7 cellular contexts compared by ENCODE assay signal in the genomic region with DNA sequence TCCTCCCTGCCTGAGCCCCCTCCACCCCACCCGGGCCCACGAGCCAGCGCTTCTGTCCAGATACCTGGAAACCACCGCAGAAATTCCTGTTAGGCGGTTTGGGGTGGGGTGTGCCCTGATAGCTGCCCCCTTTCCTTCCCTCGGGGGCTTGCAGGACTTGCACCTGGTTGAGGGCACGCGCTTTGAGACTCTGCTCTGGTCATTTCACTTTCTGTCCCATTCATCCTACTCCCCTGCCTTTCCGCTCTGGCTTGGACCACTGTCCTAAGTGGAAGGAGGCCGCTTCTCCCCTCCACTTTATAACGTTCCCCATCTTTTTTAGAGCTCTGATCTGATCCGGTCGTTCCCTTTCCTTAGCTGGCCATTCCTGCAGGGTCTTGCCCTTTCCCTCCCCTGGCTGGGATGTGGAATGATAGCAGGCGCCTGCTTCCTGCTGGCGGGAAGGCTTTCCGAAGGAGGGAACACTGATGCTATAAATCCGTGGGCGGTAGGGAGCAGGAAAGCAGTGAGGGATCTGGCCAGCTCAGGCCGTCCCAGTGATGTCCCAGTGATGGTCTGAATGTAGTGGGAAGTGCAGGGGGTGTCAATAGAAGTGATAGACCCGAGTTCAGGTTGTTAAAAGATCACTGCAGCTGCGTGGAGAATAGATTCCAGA. TPM values are rescaled to one million over a fixed set of nuclear protein-coding genes. Genes with fewer than 3 reads are reported as not detected.
DNase-seq lines count a peak whose midpoint lies in the region; ATAC-seq, FAIRE-seq and TF ChIP-seq lines count a peak whose summit lies in the region.

No MANE protein-coding gene starts in this region.

- H3K4me2 ChIP-seq in GM23248 (ENCODE audit: unreplicated experiment): peak overlapping the region; percentile 54

- 0 out of 2 replicates have a peak, but pooled peaks cover 4% of the 10 kb centered on the region for H3K4me1 ChIP-seq in GM23248 (ENCODE audit: insufficient read depth)
- peaks cover 0 to 61% (median 18%) of the 10 kb centered on the region in 3 donors for H3K4me1 ChIP-seq in gastroesophageal sphincter
- peaks cover 2 to 10% of the 10 kb centered on the region in 2 donors for H3K4me1 ChIP-seq in small intestine (ENCODE audit: control insufficient read depth in 2 of 2, insufficient read depth in 1 of 2, low read depth in 1 of 2, low read length in 1 of 2)

- no peak overlapping the region for H3K27ac ChIP-seq in GM23248
- peak overlapping the region in 3 of 4 donors; percentile 24 to 85 (median 82) for H3K27ac ChIP-seq in gastroesophageal sphincter
- no peak overlapping the region for H3K27ac ChIP-seq in small intestine (ENCODE audit: low read depth in 1 of 2, low read length in 1 of 2)

- peaks cover 28% of the 10 kb centered on the region for H3K79me2 ChIP-seq in GM23248 (ENCODE audit: insufficient read depth)

- DNase-seq in GM23248 (peak; percentile 70), small intestine (no peak), Ammon's horn (ENCODE audit: low spot score) (no peak), GM10248 (ENCODE audit: extremely low spot score) (no peak)

- no peak for FAIRE-seq in small intestine (lab: Jason Lieb, UNC)

- H2AFZ ChIP-seq in GM23248: peak overlapping the region; percentile 30

- peak overlapping the region; percentile 19; the same call in 1 of the 2 replicates for H3K9ac ChIP-seq in GM23248

- POLR2A ChIA-PET in GM10248 (lab: Yijun Ruan, JAX): interaction anchor here (0.6 kb wide), 2 partner anchors 21 to 93 kb away, joined by 3 read pairs; no protein-coding TSS in a partner anchor

- CTCF ChIA-PET in GM10248 (lab: Yijun Ruan, JAX): interaction anchor here (0.8 to 1.0 kb wide), 3 partner anchors 12 to 406 kb away, joined by 3 read pairs; no protein-coding TSS in a partner anchor

- H4K20me1 ChIP-seq in GM23248 (ENCODE audit: insufficient read depth): no peaks in the 10 kb centered on the region

- H3K27me3 ChIP-seq in GM23248 (replicated peaks; ENCODE audit: insufficient read depth) (no peaks in the 10 kb centered on the region), gastroesophageal sphincter (no peaks in the 10 kb centered on the region), small intestine (ENCODE audit: control insufficient read depth in 2 of 2, insufficient read depth in 2 of 2, low read length in 2 of 2) (no peaks in the 10 kb centered on the region)

- 0 out of 2 replicates have a peak, but pooled peaks cover 4% of the 10 kb centered on the region for H3F3A ChIP-seq in GM23248 (ENCODE audit: insufficient read depth)

- ATAC-seq in SK-N-SH treated with all-trans-retinoic acid at 6 μM for 48 hours (peak; percentile 65), gastroesophageal sphincter (no peak), GM18505 (IDR thresholded peaks at IDR 0.05; ENCODE audit: unreplicated experiment) (no peak)

- no peak for TF ChIP-seq EP300 in gastroesophageal sphincter (IDR thresholded peaks at IDR 0.05)

- H3K4me3 ChIP-seq in GM23248 (peak overlapping the region; percentile 70), gastroesophageal sphincter (peak overlapping the region; percentile 64 to 95), small intestine (ENCODE audit: low read depth in 1 of 2, low read length in 2 of 2) (peak overlapping the region; percentile 94)

- WGBS in GM23248 (ENCODE audit: low coverage in 1 of 2, low lambda C conversion rate in 2 of 2, missing lambda C conversion rate in 2 of 2), 2 experiments: 18% methylated on average over 21 of the region's 21 CpGs
- 9 to 27% methylated on average over 6 to 12 of the region's 21 CpGs for WGBS in gastroesophageal sphincter (ENCODE audit: low coverage in 1 of 2), 2 donors
- WGBS in small intestine, 3 donors: 24 to 33% (median 30%) methylated on average over 20 to 21 of the region's 21 CpGs

- H3K36me3 ChIP-seq in GM23248 (ENCODE audit: low read depth) (no peaks in the 10 kb centered on the region; the same call in 1 of the 2 replicates), gastroesophageal sphincter (peaks cover 0 to 42% of the 10 kb centered on the region in 2 donors), small intestine (ENCODE audit: control insufficient read depth in 2 of 2, insufficient read depth in 2 of 2, low read length in 2 of 2) (no peaks in the 10 kb centered on the region)

- in situ Hi-C loops in GM23248 (cut with MboI): no loop called here

- no peak for TF ChIP-seq CTCF in gastroesophageal sphincter (IDR thresholded peaks at IDR 0.05)
- TF ChIP-seq CTCF in GM10248 (IDR thresholded peaks at IDR 0.05; ENCODE audit: control extremely low read depth, extremely low read depth, low read depth, missing control alignments): no peak

- no peaks in the 10 kb centered on the region for H3K9me2 ChIP-seq in GM23248 (ENCODE audit: insufficient read depth)

- H3K9me3 ChIP-seq in GM23248 (ENCODE audit: low read depth) (no peaks in the 10 kb centered on the region), gastroesophageal sphincter (no peaks in the 10 kb centered on the region), small intestine (ENCODE audit: control insufficient read depth, low read depth) (no peaks in the 10 kb centered on the region)

- TF ChIP-seq POLR2A in gastroesophageal sphincter (IDR thresholded peaks at IDR 0.05) (no peak), GM18505 (IDR thresholded peaks at IDR 0.05; ENCODE audit: borderline replicate concordance, extremely low read depth, insufficient read depth, insufficient read length) (no peak)

TF ChIP-seq in SK-N-SH treated with all-trans-retinoic acid at 6 μM for 48 hours, 23 proteins besides CTCF, POLR2A, EP300 and RAD21 (continues in another document):
- TF ChIP-seq TOX (CRISPR knock-in tag; IDR thresholded peaks at IDR 0.05; ENCODE audit: borderline replicate concordance) (no peak), ZFP3 (CRISPR knock-in tag; IDR thresholded peaks at IDR 0.05) (no peak), ZNF565 (CRISPR knock-in tag; conservative IDR thresholded peaks at IDR 0.05; ENCODE audit: low read depth) (no peak), CSDC2 (CRISPR knock-in tag; IDR thresholded peaks at IDR 0.05) (no peak), PPARA (CRISPR knock-in tag; IDR thresholded peaks at IDR 0.05; ENCODE audit: borderline replicate concordance) (no peak), ZNF8 (CRISPR knock-in tag; IDR thresholded peaks at IDR 0.05) (no peak), RARB (CRISPR knock-in tag; IDR thresholded peaks at IDR 0.05) (no peak), ESRRG (CRISPR knock-in tag; IDR thresholded peaks at IDR 0.05) (no peak)
- TF ChIP-seq, protein P1, sequence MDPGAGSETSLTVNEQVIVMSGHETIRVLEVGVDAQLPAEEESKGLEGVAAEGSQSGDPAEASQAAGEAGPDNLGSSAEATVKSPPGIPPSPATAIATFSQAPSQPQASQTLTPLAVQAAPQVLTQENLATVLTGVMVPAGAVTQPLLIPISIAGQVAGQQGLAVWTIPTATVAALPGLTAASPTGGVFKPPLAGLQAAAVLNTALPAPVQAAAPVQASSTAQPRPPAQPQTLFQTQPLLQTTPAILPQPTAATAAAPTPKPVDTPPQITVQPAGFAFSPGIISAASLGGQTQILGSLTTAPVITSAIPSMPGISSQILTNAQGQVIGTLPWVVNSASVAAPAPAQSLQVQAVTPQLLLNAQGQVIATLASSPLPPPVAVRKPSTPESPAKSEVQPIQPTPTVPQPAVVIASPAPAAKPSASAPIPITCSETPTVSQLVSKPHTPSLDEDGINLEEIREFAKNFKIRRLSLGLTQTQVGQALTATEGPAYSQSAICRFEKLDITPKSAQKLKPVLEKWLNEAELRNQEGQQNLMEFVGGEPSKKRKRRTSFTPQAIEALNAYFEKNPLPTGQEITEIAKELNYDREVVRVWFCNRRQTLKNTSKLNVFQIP (CRISPR knock-in tag; IDR thresholded peaks at IDR 0.05; ENCODE audit: borderline replicate concordance, low read depth): no peak
- TF ChIP-seq, protein P2, sequence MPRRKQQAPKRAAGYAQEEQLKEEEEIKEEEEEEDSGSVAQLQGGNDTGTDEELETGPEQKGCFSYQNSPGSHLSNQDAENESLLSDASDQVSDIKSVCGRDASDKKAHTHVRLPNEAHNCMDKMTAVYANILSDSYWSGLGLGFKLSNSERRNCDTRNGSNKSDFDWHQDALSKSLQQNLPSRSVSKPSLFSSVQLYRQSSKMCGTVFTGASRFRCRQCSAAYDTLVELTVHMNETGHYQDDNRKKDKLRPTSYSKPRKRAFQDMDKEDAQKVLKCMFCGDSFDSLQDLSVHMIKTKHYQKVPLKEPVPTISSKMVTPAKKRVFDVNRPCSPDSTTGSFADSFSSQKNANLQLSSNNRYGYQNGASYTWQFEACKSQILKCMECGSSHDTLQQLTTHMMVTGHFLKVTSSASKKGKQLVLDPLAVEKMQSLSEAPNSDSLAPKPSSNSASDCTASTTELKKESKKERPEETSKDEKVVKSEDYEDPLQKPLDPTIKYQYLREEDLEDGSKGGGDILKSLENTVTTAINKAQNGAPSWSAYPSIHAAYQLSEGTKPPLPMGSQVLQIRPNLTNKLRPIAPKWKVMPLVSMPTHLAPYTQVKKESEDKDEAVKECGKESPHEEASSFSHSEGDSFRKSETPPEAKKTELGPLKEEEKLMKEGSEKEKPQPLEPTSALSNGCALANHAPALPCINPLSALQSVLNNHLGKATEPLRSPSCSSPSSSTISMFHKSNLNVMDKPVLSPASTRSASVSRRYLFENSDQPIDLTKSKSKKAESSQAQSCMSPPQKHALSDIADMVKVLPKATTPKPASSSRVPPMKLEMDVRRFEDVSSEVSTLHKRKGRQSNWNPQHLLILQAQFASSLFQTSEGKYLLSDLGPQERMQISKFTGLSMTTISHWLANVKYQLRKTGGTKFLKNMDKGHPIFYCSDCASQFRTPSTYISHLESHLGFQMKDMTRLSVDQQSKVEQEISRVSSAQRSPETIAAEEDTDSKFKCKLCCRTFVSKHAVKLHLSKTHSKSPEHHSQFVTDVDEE (CRISPR knock-in tag; IDR thresholded peaks at IDR 0.05): no peak

RNA-seq across cellular contexts. Expression of a gene that starts 0.9 kb away (rescaled TPM):
- 8.6 and 10.2 TPM in 2 replicates for total RNA-seq in GM23248 (2014; rRNA removed; shearing (Covaris generic))
- 12.9 and 13.0 TPM in 2 replicates for polyA plus RNA-seq in GM23248 (2016; fragmentation: Nextera tagmentation; extraction: Ambion mirVana)
- total RNA-seq in gastroesophageal sphincter: 10 to 100 TPM; 11.6 to 39.1 (median 24.8) TPM
- polyA plus RNA-seq in small intestine: 10 to 100 TPM in 1 of 3 donors, 1 to 10 TPM in 2; 9.5 to 27.6 (median 9.6) TPM

RNA-seq across cellular contexts. Expression of a gene that starts 1.4 kb away (rescaled TPM):
- total RNA-seq in GM23248 (2014; rRNA removed; shearing (Covaris generic)): 33.6 and 35.7 TPM in 2 replicates
- polyA plus RNA-seq in GM23248 (2016; fragmentation: Nextera tagmentation; extraction: Ambion mirVana) (5.5 and 5.7 TPM in 2 replicates), small intestine (10 to 100 TPM in 2 of 3 donors, 1 to 10 TPM in 1; 6.8 to 19.3 (median 11.6) TPM)
- 10 to 100 TPM; 17.4 to 36.4 (median 21.7) TPM for total RNA-seq in gastroesophageal sphincter

Comparison
In these comparisons a context has a peak if more than half of its experiments do, and no peak if none do; other contexts are left out.
1. H3K27ac ChIP-seq: peak in gastroesophageal sphincter (3 of 4); none in GM23248 (single experiment) and small intestine (0 of 2).
2. Peak in every context shown above with its lines, with median percentiles within 50 percentile points of each other: H3K4me3 ChIP-seq.